ENCODE assay signal across 1 cellular context in the genomic region with DNA sequence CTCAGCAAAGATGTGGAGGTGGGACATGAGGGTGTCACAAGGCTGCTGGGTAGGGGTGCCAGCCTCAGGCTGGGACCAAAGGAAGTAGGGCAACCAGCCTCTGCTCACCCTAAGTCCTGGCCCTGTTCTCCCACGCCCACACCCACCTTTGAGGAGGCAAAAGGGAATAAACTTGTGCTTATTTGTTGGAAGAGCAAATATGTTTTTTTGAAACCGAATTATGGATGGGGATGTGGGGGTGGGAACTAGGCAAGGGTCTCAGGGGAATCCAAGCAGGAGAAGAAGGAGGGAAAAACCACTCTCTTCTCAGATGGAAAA.
TF ChIP-seq lines count a peak whose summit lies in the region.

No MANE protein-coding gene starts in this region.

TF ChIP-seq in SK-N-SH, 30 proteins besides CTCF, POLR2A, EP300 and RAD21 (continued from another document):
- TF ChIP-seq, protein P1, sequence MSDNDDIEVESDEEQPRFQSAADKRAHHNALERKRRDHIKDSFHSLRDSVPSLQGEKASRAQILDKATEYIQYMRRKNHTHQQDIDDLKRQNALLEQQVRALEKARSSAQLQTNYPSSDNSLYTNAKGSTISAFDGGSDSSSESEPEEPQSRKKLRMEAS (IDR thresholded peaks at IDR 0.05; ENCODE audit: low read depth): no peak
- TF ChIP-seq FOSL2 (IDR thresholded peaks at IDR 0.05; ENCODE audit: borderline replicate concordance, low read depth) (no peak), RFX5 (IDR thresholded peaks at IDR 0.05; ENCODE audit: low read length) (no peak)
- TF ChIP-seq, protein P2, sequence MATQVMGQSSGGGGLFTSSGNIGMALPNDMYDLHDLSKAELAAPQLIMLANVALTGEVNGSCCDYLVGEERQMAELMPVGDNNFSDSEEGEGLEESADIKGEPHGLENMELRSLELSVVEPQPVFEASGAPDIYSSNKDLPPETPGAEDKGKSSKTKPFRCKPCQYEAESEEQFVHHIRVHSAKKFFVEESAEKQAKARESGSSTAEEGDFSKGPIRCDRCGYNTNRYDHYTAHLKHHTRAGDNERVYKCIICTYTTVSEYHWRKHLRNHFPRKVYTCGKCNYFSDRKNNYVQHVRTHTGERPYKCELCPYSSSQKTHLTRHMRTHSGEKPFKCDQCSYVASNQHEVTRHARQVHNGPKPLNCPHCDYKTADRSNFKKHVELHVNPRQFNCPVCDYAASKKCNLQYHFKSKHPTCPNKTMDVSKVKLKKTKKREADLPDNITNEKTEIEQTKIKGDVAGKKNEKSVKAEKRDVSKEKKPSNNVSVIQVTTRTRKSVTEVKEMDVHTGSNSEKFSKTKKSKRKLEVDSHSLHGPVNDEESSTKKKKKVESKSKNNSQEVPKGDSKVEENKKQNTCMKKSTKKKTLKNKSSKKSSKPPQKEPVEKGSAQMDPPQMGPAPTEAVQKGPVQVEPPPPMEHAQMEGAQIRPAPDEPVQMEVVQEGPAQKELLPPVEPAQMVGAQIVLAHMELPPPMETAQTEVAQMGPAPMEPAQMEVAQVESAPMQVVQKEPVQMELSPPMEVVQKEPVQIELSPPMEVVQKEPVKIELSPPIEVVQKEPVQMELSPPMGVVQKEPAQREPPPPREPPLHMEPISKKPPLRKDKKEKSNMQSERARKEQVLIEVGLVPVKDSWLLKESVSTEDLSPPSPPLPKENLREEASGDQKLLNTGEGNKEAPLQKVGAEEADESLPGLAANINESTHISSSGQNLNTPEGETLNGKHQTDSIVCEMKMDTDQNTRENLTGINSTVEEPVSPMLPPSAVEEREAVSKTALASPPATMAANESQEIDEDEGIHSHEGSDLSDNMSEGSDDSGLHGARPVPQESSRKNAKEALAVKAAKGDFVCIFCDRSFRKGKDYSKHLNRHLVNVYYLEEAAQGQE (IDR thresholded peaks at IDR 0.05; ENCODE audit: low read depth, low read length): no peak
